9 cellular contexts compared by ENCODE assay signal in the genomic region with DNA sequence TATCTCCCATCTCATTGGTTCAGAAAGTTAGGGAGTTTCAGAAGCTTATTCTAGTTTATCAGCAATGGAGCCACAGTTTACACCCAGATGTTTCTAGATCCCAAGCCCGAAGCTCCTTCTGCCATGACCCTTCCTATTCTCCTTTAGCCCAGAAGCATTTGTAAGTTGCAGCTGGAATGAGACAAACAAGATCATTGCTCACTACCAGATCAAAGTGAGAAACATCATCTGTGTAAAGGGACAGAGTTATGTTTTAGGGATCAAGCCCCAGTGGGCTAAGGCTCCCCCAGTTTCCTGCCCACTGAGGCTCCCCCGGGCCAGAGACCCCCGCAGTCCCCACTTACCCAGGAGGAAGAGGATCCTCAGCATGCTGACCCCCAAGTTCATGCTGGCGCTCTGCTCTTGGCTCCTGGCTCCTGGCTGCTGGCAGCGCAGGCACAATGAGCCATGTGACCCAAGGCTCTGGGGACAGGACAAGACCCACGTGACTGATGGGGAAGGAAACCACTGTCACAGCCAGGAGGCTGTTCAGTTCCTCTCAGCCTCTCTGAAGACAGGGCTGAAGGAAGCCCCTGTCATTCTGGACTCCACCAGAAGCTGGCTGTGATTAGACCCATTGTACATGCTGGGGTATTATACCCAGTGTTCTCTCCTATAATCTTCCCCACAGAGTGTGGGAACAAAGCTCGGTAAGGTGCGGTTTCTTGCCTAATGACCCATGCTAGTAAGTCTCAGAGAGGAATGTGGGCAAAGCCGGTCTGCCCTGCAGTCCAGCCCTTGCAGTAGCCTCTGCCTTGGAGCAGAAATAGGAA. TPM values are rescaled to one million over a fixed set of nuclear protein-coding genes. Genes with fewer than 3 reads are reported as not detected.
A peak's percentile ranks its signal among the peaks of the same experiment; 100 is the strongest.
DNase-seq lines count a peak whose midpoint lies in the region; ATAC-seq and TF ChIP-seq lines count a peak whose summit lies in the region.
"Had no signal": no experiment of that assay in that cellular context is flagged by ENCODE, and none has a peak within 500 bp of the region (broad histone marks: within the 10 kb centered on the region; RNA-seq: fewer than 3 reads in every experiment).

A gene with protein sequence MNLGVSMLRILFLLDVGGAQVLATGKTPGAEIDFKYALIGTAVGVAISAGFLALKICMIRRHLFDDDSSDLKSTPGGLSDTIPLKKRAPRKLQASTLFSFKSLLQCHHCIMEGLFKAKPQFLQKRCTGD (minus strand): TSS at position 442 of the 812 bp plus-strand sequence. CDS start 55 bp downstream, at position 387.

- TF ChIP-seq CTCF in GM12875 (IDR thresholded peaks at IDR 0.05; ENCODE audit: borderline replicate concordance, insufficient read depth, low read depth, low read length) (no peak), testis (IDR thresholded peaks at IDR 0.05) (no peak), WERI-Rb-1 (IDR thresholded peaks at IDR 0.05; ENCODE audit: low read depth, low read length) (no peak)

- peak within 1 kb of the TSS; percentile 21; the same call in 1 of the 2 replicates for H3K9ac ChIP-seq in Karpas-422 (ENCODE audit: low read length)

- H3K36me3 ChIP-seq in Karpas-422 (ENCODE audit: insufficient read depth, low read length) (no peaks in the 10 kb centered on the region), testis (ENCODE audit: low read depth, missing control alignments) (no peaks in the 10 kb centered on the region), WERI-Rb-1 (no peaks in the 10 kb centered on the region)

- H4K20me1 ChIP-seq in Karpas-422 (ENCODE audit: insufficient read depth, low read depth, low read length), result no peaks in the 10 kb centered on the region; the same call in 1 of the 2 replicates

- H3K4me3 ChIP-seq in GM12875 (ENCODE audit: low read depth, low read length) (peak within 1 kb of the TSS; percentile 36), Karpas-422 (ENCODE audit: low read length) (peak within 1 kb of the TSS; percentile 19; the same call in 1 of the 2 replicates), testis (no peak within 1 kb of the TSS), WERI-Rb-1 (ENCODE audit: low read depth, low read length) (no peak within 1 kb of the TSS)

- peak; percentile 57 for ATAC-seq in GM21526 (IDR thresholded peaks at IDR 0.05; ENCODE audit: low FRiP score, unreplicated experiment)
- ATAC-seq in activated naive CD8-positive, alpha-beta T cell treated with anti-CD3 and anti-CD28 coated beads, Interleukin-2, amount 50 U/mL, for 24 hours, result peak; percentile 48
- ATAC-seq in left lobe of liver, result peak; percentile 82

- H3K9me3 Mint-ChIP-seq in activated naive CD8-positive, alpha-beta T cell treated with anti-CD3 and anti-CD28 coated beads, Interleukin-2, amount 50 U/mL, for 24 hours, result no peaks in the 10 kb centered on the region

- WGBS in testis, 2 donors, result 50% methylated on average over 7 to 9 of the region's 9 CpGs

- no peaks in the 10 kb centered on the region; the same call in 1 of the 2 replicates for H3K27me3 ChIP-seq in Karpas-422 (ENCODE audit: low read length)
- no peaks in the 10 kb centered on the region for H3K27me3 ChIP-seq in testis
- peaks cover 14% of the 10 kb centered on the region for H3K27me3 ChIP-seq in WERI-Rb-1 (ENCODE audit: insufficient read depth, low read depth, severe bottlenecking)

- no peaks in the 10 kb centered on the region for H3K79me2 ChIP-seq in Karpas-422 (ENCODE audit: low read length)

- no peaks in the 10 kb centered on the region for H3K9me3 ChIP-seq in Karpas-422 (ENCODE audit: low read length)
- H3K9me3 ChIP-seq in testis, result no peaks in the 10 kb centered on the region
- no peaks in the 10 kb centered on the region for H3K9me3 ChIP-seq in WERI-Rb-1 (ENCODE audit: severe bottlenecking)

- H3K4me3 Mint-ChIP-seq in activated naive CD8-positive, alpha-beta T cell treated with anti-CD3 and anti-CD28 coated beads, Interleukin-2, amount 50 U/mL, for 24 hours, result peak within 1 kb of the TSS; percentile 74

- peaks cover 27% of the 10 kb centered on the region for H3K27me3 Mint-ChIP-seq in activated naive CD8-positive, alpha-beta T cell treated with anti-CD3 and anti-CD28 coated beads, Interleukin-2, amount 50 U/mL, for 24 hours

- no peaks in the 10 kb centered on the region for H3K36me3 Mint-ChIP-seq in activated naive CD8-positive, alpha-beta T cell treated with anti-CD3 and anti-CD28 coated beads, Interleukin-2, amount 50 U/mL, for 24 hours (ENCODE audit: low read depth)

- no peak for TF ChIP-seq POLR2A in testis (IDR thresholded peaks at IDR 0.05)

- peak within 1 kb of the TSS; percentile 48 for H3K27ac Mint-ChIP-seq in activated naive CD8-positive, alpha-beta T cell treated with anti-CD3 and anti-CD28 coated beads, Interleukin-2, amount 50 U/mL, for 24 hours

- intact Hi-C loops in testis (cut with DNase I; ENCODE audit: low total_unique reads), result no loop called here

- H2AFZ ChIP-seq in Karpas-422 (ENCODE audit: low read length), result no peak within 1 kb of the TSS; the same call in 1 of the 2 replicates

- H3K4me2 ChIP-seq in Karpas-422 (ENCODE audit: low read depth, low read length, poor library complexity, severe bottlenecking), result peak within 1 kb of the TSS; percentile 42

- DNase-seq in Karpas-422 (peak; percentile 74), left lobe of liver (ENCODE audit: low spot score) (peak; percentile 67), testis (peak; percentile 46), activated gamma-delta T cell (lab: John Stamatoyannopoulos, UW) (no peak), WERI-Rb-1 (no peak)
- DNase-seq in activated naive CD8-positive, alpha-beta T cell treated with anti-CD3 and anti-CD28 coated beads, Interleukin-2, amount 50 U/mL, for 24 hours, result peak; percentile 32

- H3K4me1 ChIP-seq in Karpas-422 (ENCODE audit: low read length) (peaks cover 44% of the 10 kb centered on the region), testis (no peaks in the 10 kb centered on the region)

- H3K27ac ChIP-seq in Karpas-422 (ENCODE audit: low read length) (no peak within 1 kb of the TSS), testis (peak within 1 kb of the TSS in 1 of 2 donors; percentile 43), WERI-Rb-1 (no peak within 1 kb of the TSS)

- no peaks in the 10 kb centered on the region for H3K9me2 ChIP-seq in Karpas-422 (replicated peaks; ENCODE audit: insufficient read depth, low read length)

- peaks cover 48% of the 10 kb centered on the region for H3K4me1 Mint-ChIP-seq in activated naive CD8-positive, alpha-beta T cell treated with anti-CD3 and anti-CD28 coated beads, Interleukin-2, amount 50 U/mL, for 24 hours

RNA-seq across cellular contexts. Expression of the gene that starts here (rescaled TPM):
- total RNA-seq in Karpas-422 (2014; rRNA removed; shearing (Covaris generic); ENCODE audit: low replicate concordance), result 0.51 TPM in 1 of 2 replicates, not detected in the other
- total RNA-seq in left lobe of liver (1.9 TPM), testis (1 to 10 TPM; 4.5 to 5.3 TPM)
- polyA plus RNA-seq in testis (ENCODE audit: insufficient read depth, low read depth, low replicate concordance), result 8.2 TPM
- total RNA-seq: NCI-H460 had no signal

Comparison
In these comparisons a context has a peak if more than half of its experiments do, and no peak if none do; other contexts are left out.
1. Peak in DNase-seq, H3K4me3 ChIP-seq, H3K9ac ChIP-seq and H3K4me2 ChIP-seq in Karpas-422; RNA of the gene not detected or under 1 TPM.
2. DNase-seq: peak in activated naive CD8-positive, alpha-beta T cell treated with anti-CD3 and anti-CD28 coated beads, Interleukin-2, amount 50 U/mL, for 24 hours (single experiment), left lobe of liver (single experiment) and testis (single experiment); none in activated gamma-delta T cell (single experiment) and WERI-Rb-1 (single experiment).
3. Peak in every context shown above with its lines, with median percentiles within 50 percentile points of each other: ATAC-seq.